Comparison of ENCODE assay signal across 8 cellular contexts in genomic region chr1:61329556-61329955, GRCh38.
"Had no signal": no experiment of that assay in that cellular context is flagged by ENCODE, and none has a peak within 500 bp of the region (broad histone marks: within the 10 kb centered on the region; RNA-seq: fewer than 3 reads in every experiment).

No MANE protein-coding gene starts in this region.

- H3K27ac Mint-ChIP-seq: HFFc6, IgD-negative memory B cell had no signal

- H3K9ac ChIP-seq: GM23248 had no signal

- DNase-seq: GOT3, H7 had no signal

- H3K4me1 Mint-ChIP-seq: IgD-negative memory B cell had no signal

- H3K9me3 ChIP-seq: HAP-1 had no signal

- H3K4me3 ChIP-seq: GM23248, HAP-1 had no signal

- H3K36me3 Mint-ChIP-seq: IgD-negative memory B cell had no signal

- H3K36me3 ChIP-seq: HAP-1 had no signal

- FAIRE-seq: HTR-8/SVneo had no signal

- ATAC-seq: HCT116 had no signal

- H3K27ac ChIP-seq: GM23248 had no signal

- H3K4me3 Mint-ChIP-seq: HFFc6, IgD-negative memory B cell had no signal

- H2AFZ ChIP-seq: GM23248 had no signal

- H3K9me3 Mint-ChIP-seq: HFFc6 had no signal
